In genomic region chr6:12348530-12349511, GRCh38 we compare ENCODE assay signal across 1 cellular context.
A peak's percentile ranks its signal among the peaks of the same experiment; 100 is the strongest.
TF ChIP-seq lines count a peak whose summit lies in the region.

No MANE protein-coding gene starts in this region.

TF ChIP-seq in HepG2, 621 proteins besides CTCF, POLR2A, EP300 and RAD21 (continued from another document and continues in another):
- TF ChIP-seq, protein P1, sequence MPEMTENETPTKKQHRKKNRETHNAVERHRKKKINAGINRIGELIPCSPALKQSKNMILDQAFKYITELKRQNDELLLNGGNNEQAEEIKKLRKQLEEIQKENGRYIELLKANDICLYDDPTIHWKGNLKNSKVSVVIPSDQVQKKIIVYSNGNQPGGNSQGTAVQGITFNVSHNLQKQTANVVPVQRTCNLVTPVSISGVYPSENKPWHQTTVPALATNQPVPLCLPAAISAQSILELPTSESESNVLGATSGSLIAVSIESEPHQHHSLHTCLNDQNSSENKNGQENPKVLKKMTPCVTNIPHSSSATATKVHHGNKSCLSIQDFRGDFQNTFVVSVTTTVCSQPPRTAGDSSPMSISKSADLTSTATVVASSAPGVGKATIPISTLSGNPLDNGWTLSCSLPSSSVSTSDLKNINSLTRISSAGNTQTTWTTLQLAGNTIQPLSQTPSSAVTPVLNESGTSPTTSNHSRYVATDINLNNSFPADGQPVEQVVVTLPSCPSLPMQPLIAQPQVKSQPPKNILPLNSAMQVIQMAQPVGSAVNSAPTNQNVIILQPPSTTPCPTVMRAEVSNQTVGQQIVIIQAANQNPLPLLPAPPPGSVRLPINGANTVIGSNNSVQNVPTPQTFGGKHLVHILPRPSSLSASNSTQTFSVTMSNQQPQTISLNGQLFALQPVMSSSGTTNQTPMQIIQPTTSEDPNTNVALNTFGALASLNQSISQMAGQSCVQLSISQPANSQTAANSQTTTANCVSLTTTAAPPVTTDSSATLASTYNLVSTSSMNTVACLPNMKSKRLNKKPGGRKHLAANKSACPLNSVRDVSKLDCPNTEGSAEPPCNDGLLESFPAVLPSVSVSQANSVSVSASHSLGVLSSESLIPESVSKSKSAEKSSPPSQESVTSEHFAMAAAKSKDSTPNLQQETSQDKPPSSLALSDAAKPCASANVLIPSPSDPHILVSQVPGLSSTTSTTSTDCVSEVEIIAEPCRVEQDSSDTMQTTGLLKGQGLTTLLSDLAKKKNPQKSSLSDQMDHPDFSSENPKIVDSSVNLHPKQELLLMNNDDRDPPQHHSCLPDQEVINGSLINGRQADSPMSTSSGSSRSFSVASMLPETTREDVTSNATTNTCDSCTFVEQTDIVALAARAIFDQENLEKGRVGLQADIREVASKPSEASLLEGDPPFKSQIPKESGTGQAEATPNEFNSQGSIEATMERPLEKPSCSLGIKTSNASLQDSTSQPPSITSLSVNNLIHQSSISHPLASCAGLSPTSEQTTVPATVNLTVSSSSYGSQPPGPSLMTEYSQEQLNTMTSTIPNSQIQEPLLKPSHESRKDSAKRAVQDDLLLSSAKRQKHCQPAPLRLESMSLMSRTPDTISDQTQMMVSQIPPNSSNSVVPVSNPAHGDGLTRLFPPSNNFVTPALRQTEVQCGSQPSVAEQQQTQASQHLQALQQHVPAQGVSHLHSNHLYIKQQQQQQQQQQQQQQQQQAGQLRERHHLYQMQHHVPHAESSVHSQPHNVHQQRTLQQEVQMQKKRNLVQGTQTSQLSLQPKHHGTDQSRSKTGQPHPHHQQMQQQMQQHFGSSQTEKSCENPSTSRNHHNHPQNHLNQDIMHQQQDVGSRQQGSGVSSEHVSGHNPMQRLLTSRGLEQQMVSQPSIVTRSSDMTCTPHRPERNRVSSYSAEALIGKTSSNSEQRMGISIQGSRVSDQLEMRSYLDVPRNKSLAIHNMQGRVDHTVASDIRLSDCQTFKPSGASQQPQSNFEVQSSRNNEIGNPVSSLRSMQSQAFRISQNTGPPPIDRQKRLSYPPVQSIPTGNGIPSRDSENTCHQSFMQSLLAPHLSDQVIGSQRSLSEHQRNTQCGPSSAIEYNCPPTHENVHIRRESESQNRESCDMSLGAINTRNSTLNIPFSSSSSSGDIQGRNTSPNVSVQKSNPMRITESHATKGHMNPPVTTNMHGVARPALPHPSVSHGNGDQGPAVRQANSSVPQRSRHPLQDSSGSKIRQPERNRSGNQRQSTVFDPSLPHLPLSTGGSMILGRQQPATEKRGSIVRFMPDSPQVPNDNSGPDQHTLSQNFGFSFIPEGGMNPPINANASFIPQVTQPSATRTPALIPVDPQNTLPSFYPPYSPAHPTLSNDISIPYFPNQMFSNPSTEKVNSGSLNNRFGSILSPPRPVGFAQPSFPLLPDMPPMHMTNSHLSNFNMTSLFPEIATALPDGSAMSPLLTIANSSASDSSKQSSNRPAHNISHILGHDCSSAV (CRISPR knock-in tag; IDR thresholded peaks at IDR 0.05; ENCODE audit: borderline replicate concordance): no peak
- TF ChIP-seq KDM3A (CRISPR knock-in tag; IDR thresholded peaks at IDR 0.05; ENCODE audit: low read depth) (no peak), ARID2 (CRISPR knock-in tag; IDR thresholded peaks at IDR 0.05; ENCODE audit: borderline replicate concordance) (no peak), MAF1 (CRISPR knock-in tag; IDR thresholded peaks at IDR 0.05; ENCODE audit: borderline replicate concordance) (no peak), HIC2 (CRISPR knock-in tag; IDR thresholded peaks at IDR 0.05; ENCODE audit: low read depth) (peak; percentile 85; the same call in 1 of the 2 replicates), ZBTB44 (CRISPR knock-in tag; IDR thresholded peaks at IDR 0.05) (no peak), KDM6A (CRISPR knock-in tag; IDR thresholded peaks at IDR 0.05; ENCODE audit: low read depth) (0 out of 2 replicates have a peak, but pooled peaks have one; percentile 21), ZNF780A (CRISPR knock-in tag; IDR thresholded peaks at IDR 0.05) (no peak), GABPB1 (CRISPR knock-in tag; IDR thresholded peaks at IDR 0.05) (no peak; the same call in 1 of the 2 replicates), ELF3 (CRISPR knock-in tag; IDR thresholded peaks at IDR 0.05) (peak; percentile 88), PPARG (CRISPR knock-in tag; conservative IDR thresholded peaks at IDR 0.05) (peak; percentile 73), MIER2 (CRISPR knock-in tag; IDR thresholded peaks at IDR 0.05) (no peak), ZFP1 (CRISPR knock-in tag; IDR thresholded peaks at IDR 0.05) (no peak), SYNCRIP (IDR thresholded peaks at IDR 0.05; ENCODE audit: insufficient read depth, low read depth, low read length) (no peak), FOXO4 (CRISPR knock-in tag; conservative IDR thresholded peaks at IDR 0.05) (no peak), MXD4 (CRISPR knock-in tag; IDR thresholded peaks at IDR 0.05) (no peak), MYC (CRISPR knock-in tag; IDR thresholded peaks at IDR 0.05; ENCODE audit: borderline replicate concordance) (no peak), ZFY (CRISPR knock-in tag; IDR thresholded peaks at IDR 0.05) (no peak), ZNF543 (CRISPR knock-in tag; IDR thresholded peaks at IDR 0.05) (no peak), WIZ (CRISPR knock-in tag; IDR thresholded peaks at IDR 0.05) (no peak), RARA (CRISPR knock-in tag; IDR thresholded peaks at IDR 0.05) (peak; percentile 80), CBX1 (IDR thresholded peaks at IDR 0.05; ENCODE audit: low read depth) (no peak)
- TF ChIP-seq, protein P2, sequence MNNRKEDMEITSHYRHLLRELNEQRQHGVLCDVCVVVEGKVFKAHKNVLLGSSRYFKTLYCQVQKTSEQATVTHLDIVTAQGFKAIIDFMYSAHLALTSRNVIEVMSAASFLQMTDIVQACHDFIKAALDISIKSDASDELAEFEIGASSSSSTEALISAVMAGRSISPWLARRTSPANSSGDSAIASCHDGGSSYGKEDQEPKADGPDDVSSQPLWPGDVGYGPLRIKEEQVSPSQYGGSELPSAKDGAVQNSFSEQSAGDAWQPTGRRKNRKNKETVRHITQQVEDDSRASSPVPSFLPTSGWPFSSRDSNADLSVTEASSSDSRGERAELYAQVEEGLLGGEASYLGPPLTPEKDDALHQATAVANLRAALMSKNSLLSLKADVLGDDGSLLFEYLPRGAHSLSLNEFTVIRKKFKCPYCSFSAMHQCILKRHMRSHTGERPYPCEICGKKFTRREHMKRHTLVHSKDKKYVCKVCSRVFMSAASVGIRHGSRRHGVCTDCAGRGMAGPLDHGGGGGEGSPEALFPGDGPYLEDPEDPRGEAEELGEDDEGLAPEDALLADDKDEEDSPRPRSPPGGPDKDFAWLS (CRISPR knock-in tag; IDR thresholded peaks at IDR 0.05; ENCODE audit: borderline replicate concordance): no peak
- TF ChIP-seq, protein P3, sequence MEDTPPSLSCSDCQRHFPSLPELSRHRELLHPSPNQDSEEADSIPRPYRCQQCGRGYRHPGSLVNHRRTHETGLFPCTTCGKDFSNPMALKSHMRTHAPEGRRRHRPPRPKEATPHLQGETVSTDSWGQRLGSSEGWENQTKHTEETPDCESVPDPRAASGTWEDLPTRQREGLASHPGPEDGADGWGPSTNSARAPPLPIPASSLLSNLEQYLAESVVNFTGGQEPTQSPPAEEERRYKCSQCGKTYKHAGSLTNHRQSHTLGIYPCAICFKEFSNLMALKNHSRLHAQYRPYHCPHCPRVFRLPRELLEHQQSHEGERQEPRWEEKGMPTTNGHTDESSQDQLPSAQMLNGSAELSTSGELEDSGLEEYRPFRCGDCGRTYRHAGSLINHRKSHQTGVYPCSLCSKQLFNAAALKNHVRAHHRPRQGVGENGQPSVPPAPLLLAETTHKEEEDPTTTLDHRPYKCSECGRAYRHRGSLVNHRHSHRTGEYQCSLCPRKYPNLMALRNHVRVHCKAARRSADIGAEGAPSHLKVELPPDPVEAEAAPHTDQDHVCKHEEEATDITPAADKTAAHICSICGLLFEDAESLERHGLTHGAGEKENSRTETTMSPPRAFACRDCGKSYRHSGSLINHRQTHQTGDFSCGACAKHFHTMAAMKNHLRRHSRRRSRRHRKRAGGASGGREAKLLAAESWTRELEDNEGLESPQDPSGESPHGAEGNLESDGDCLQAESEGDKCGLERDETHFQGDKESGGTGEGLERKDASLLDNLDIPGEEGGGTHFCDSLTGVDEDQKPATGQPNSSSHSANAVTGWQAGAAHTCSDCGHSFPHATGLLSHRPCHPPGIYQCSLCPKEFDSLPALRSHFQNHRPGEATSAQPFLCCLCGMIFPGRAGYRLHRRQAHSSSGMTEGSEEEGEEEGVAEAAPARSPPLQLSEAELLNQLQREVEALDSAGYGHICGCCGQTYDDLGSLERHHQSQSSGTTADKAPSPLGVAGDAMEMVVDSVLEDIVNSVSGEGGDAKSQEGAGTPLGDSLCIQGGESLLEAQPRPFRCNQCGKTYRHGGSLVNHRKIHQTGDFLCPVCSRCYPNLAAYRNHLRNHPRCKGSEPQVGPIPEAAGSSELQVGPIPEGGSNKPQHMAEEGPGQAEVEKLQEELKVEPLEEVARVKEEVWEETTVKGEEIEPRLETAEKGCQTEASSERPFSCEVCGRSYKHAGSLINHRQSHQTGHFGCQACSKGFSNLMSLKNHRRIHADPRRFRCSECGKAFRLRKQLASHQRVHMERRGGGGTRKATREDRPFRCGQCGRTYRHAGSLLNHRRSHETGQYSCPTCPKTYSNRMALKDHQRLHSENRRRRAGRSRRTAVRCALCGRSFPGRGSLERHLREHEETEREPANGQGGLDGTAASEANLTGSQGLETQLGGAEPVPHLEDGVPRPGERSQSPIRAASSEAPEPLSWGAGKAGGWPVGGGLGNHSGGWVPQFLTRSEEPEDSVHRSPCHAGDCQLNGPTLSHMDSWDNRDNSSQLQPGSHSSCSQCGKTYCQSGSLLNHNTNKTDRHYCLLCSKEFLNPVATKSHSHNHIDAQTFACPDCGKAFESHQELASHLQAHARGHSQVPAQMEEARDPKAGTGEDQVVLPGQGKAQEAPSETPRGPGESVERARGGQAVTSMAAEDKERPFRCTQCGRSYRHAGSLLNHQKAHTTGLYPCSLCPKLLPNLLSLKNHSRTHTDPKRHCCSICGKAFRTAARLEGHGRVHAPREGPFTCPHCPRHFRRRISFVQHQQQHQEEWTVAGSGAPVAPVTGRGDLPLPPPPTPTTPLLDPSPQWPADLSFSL (CRISPR knock-in tag; IDR thresholded peaks at IDR 0.05): no peak
- TF ChIP-seq, protein P4, sequence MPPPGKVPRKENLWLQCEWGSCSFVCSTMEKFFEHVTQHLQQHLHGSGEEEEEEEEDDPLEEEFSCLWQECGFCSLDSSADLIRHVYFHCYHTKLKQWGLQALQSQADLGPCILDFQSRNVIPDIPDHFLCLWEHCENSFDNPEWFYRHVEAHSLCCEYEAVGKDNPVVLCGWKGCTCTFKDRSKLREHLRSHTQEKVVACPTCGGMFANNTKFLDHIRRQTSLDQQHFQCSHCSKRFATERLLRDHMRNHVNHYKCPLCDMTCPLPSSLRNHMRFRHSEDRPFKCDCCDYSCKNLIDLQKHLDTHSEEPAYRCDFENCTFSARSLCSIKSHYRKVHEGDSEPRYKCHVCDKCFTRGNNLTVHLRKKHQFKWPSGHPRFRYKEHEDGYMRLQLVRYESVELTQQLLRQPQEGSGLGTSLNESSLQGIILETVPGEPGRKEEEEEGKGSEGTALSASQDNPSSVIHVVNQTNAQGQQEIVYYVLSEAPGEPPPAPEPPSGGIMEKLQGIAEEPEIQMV (CRISPR knock-in tag; IDR thresholded peaks at IDR 0.05; ENCODE audit: low read depth): no peak
- TF ChIP-seq, protein P5, sequence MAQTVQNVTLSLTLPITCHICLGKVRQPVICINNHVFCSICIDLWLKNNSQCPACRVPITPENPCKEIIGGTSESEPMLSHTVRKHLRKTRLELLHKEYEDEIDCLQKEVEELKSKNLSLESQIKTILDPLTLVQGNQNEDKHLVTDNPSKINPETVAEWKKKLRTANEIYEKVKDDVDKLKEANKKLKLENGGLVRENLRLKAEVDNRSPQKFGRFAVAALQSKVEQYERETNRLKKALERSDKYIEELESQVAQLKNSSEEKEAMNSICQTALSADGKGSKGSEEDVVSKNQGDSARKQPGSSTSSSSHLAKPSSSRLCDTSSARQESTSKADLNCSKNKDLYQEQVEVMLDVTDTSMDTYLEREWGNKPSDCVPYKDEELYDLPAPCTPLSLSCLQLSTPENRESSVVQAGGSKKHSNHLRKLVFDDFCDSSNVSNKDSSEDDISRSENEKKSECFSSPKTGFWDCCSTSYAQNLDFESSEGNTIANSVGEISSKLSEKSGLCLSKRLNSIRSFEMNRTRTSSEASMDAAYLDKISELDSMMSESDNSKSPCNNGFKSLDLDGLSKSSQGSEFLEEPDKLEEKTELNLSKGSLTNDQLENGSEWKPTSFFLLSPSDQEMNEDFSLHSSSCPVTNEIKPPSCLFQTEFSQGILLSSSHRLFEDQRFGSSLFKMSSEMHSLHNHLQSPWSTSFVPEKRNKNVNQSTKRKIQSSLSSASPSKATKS (CRISPR knock-in tag; IDR thresholded peaks at IDR 0.05): no peak
